Comparison of ENCODE assay signal across 22 cellular contexts in the genomic region with DNA sequence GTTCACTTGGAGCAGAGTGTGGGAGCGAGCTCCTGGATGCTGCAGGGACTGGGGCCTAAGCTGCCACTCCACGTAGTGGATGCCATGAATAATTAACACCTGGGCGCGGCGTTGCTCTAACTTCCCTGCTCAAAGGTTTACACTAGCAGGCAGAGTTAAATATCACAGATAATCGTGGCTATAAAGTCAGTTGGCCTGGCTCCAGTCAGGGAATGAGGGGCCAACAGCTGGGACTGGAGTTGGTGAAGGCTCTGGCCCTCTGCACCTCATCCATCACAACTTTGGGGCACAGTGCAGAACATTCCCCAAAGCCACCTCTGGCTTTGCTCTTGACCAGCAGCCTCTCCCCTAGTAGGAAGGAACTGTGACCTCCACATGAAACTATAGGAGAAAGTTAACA. TPM values are rescaled to one million over a fixed set of nuclear protein-coding genes. Genes with fewer than 3 reads are reported as not detected.
DNase-seq lines count a peak whose midpoint lies in the region; ATAC-seq and TF ChIP-seq lines count a peak whose summit lies in the region.
"Had no signal": no experiment of that assay in that cellular context is flagged by ENCODE, and none has a peak within 500 bp of the region (broad histone marks: within the 10 kb centered on the region; RNA-seq: fewer than 3 reads in every experiment).

No MANE protein-coding gene starts in this region.

- H3K27me3 ChIP-seq in right cardiac atrium (ENCODE audit: control insufficient read depth, insufficient read depth) = no peaks in the 10 kb centered on the region
- peaks cover 0 to 18% of the 10 kb centered on the region in 2 donors for H3K27me3 ChIP-seq in right atrium auricular region
- no peaks in the 10 kb centered on the region for H3K27me3 ChIP-seq in esophagus (ENCODE audit: control insufficient read depth in 1 of 2, insufficient read depth in 2 of 2, low read length in 2 of 2)
- H3K27me3 ChIP-seq in muscle layer of colon (ENCODE audit: control insufficient read depth in 1 of 2, insufficient read depth in 2 of 2, low read length in 2 of 2) = no peaks in the 10 kb centered on the region

- H3K36me3 ChIP-seq in right atrium auricular region = no peaks in the 10 kb centered on the region
- no peaks in the 10 kb centered on the region for H3K36me3 ChIP-seq in esophagus (ENCODE audit: control insufficient read depth in 2 of 2, insufficient read depth in 2 of 2, low read length in 1 of 2)
- peaks cover 10% of the 10 kb centered on the region for H3K36me3 ChIP-seq in muscle layer of colon (ENCODE audit: insufficient read depth, low read length)
- H3K36me3 ChIP-seq: BLaER1 had no signal

- H3K4me1 ChIP-seq in right cardiac atrium (ENCODE audit: control insufficient read depth, insufficient read depth, low read length) = peaks cover 8% of the 10 kb centered on the region
- H3K4me1 ChIP-seq in right atrium auricular region = peaks cover 0 to 8% of the 10 kb centered on the region in 2 donors
- H3K4me1 ChIP-seq in esophagus (ENCODE audit: control insufficient read depth in 2 of 2, insufficient read depth in 2 of 2, low read length in 1 of 2) = peaks cover 3 to 7% of the 10 kb centered on the region in 2 donors
- H3K4me1 ChIP-seq in muscle layer of colon (ENCODE audit: insufficient read depth, low read length) = peaks cover 81% of the 10 kb centered on the region
- H3K4me1 ChIP-seq: BLaER1 had no signal

- H3K9ac ChIP-seq in muscle layer of colon (ENCODE audit: low read length) = no peak overlapping the region
- H3K9ac ChIP-seq: BLaER1 had no signal

- 72% methylated on average over 6 of the region's 6 CpGs for WGBS in right cardiac atrium
- 46 to 50% methylated on average over 6 of the region's 6 CpGs for WGBS in esophagus, 2 donors

- H3K9me3 ChIP-seq in right cardiac atrium (ENCODE audit: control insufficient read depth, low read length) (no peaks in the 10 kb centered on the region), right atrium auricular region (no peaks in the 10 kb centered on the region), esophagus (ENCODE audit: control insufficient read depth in 2 of 2, insufficient read depth in 1 of 2, low read depth in 1 of 2, low read length in 1 of 2) (no peaks in the 10 kb centered on the region), muscle layer of colon (ENCODE audit: low read length) (no peaks in the 10 kb centered on the region)
- H3K9me3 ChIP-seq: BLaER1 had no signal

- intact Hi-C loops in right cardiac atrium (cut with DNase I) = no loop called here

- ATAC-seq in right cardiac atrium = no peak
- no peak for ATAC-seq in esophagus mucosa
- no peak for ATAC-seq in GM18519 (IDR thresholded peaks at IDR 0.05; ENCODE audit: low FRiP score, unreplicated experiment)
- ATAC-seq: stimulated activated naive CD8-positive, alpha-beta T cell treated with anti-CD3 and anti-CD28 coated beads, Interleukin-15, amount 100 ng/mL, for 72 hours had no signal

- DNase-seq in right cardiac atrium (no peak), right atrium auricular region (ENCODE audit: low spot score) (no peak), DMS114 treated with DMSO at 0.1 percent for 48 hours (lab: John Stamatoyannopoulos, UW; ENCODE audit: unreplicated experiment) (no peak), RPMI8226 (no peak)
- DNase-seq: activated CD4-positive, alpha-beta memory T cell treated with anti-CD3 and anti-CD28 coated beads, Interleukin-2, amount 10 ng/mL, durations not matched to agents 7 days and 5 days; activated naive CD4-positive, alpha-beta T cell treated with Interleukin-2 at 50 U/mL for 16 hours; Calu3; foreskin fibroblast; NCI-H1436 treated with DMSO at 0.1 percent for 48 hours; NCI-H510A treated with DMSO at 0.1 percent for 48 hours; occipital lobe; stimulated activated CD4-positive, alpha-beta T cell treated with anti-CD3 and anti-CD28 coated beads, Interleukin-12 subunit alpha, Interleukin-12 subunit beta, amount 100 ng/mL, for 4 hours; stimulated activated naive CD8-positive, alpha-beta T cell treated with anti-CD3 and anti-CD28 coated beads, Interleukin-15, amount 100 ng/mL, for 72 hours; T-helper 9 cell had no signal

- no peak overlapping the region for H3K4me3 ChIP-seq in right cardiac atrium (ENCODE audit: low read length)
- no peak overlapping the region for H3K4me3 ChIP-seq in right atrium auricular region
- H3K4me3 ChIP-seq in esophagus (ENCODE audit: low read depth in 1 of 2, low read length in 2 of 2) = peak overlapping the region in 1 of 2 donors; percentile 1
- peak overlapping the region in 1 of 2 donors; percentile 12 for H3K4me3 ChIP-seq in muscle layer of colon (ENCODE audit: low read depth in 1 of 2, low read length in 2 of 2)
- H3K4me3 ChIP-seq: BLaER1, hepatocyte had no signal

- no peak for TF ChIP-seq CTCF in right atrium auricular region (IDR thresholded peaks at IDR 0.05)

- H3K27ac ChIP-seq in right cardiac atrium (ENCODE audit: low read length) = peak overlapping the region; percentile 34
- H3K27ac ChIP-seq in right atrium auricular region = peak overlapping the region in 1 of 2 donors; percentile 34
- peak overlapping the region; percentile 76 to 86 for H3K27ac ChIP-seq in esophagus (ENCODE audit: low read depth in 2 of 2, low read length in 1 of 2)
- H3K27ac ChIP-seq in muscle layer of colon (ENCODE audit: low read depth, low read length) = peak overlapping the region; percentile 95
- H3K27ac ChIP-seq: BLaER1, hepatocyte had no signal

RNA-seq across cellular contexts. Expression of gene HOXB4, which starts 10.9 kb away (rescaled TPM):
- total RNA-seq in right cardiac atrium (1 to 10 TPM in 1 of 4 donors, under 1 TPM in 3; 0.38 to 1.1 (median 0.52) TPM), right atrium auricular region (1 to 10 TPM in 1 of 2 donors, under 1 TPM in 1; 0.52 to 1.0 TPM), esophagus mucosa (2.4 TPM)
- polyA plus RNA-seq in right cardiac atrium (1.1 TPM), esophagus (1 to 10 TPM; 1.8 to 4.2 TPM)
- total RNA-seq: occipital lobe had no signal

RNA-seq across cellular contexts. Expression of gene HOXB2, which starts 22.3 kb away (rescaled TPM):
- 1 to 10 TPM; 2.4 to 9.9 (median 6.0) TPM for total RNA-seq in right cardiac atrium
- polyA plus RNA-seq in right cardiac atrium = 5.5 TPM
- total RNA-seq in right atrium auricular region = 1 to 10 TPM; 4.8 to 5.5 TPM
- 10 to 100 TPM; 11.3 to 18.9 TPM for polyA plus RNA-seq in esophagus
- 14.1 TPM for total RNA-seq in esophagus mucosa

RNA-seq across cellular contexts. Expression of gene HOXB3, which starts 22.8 kb away (rescaled TPM):
- total RNA-seq in right cardiac atrium (1 to 10 TPM; 1.2 to 2.3 (median 2.2) TPM), right atrium auricular region (1 to 10 TPM in 1 of 2 donors, under 1 TPM in 1; 0.82 to 1.2 TPM), esophagus mucosa (6.0 TPM)
- polyA plus RNA-seq in right cardiac atrium (2.8 TPM), esophagus (10 to 100 TPM in 1 of 2 donors, 1 to 10 TPM in 1; 6.3 to 12.7 TPM)
- total RNA-seq: occipital lobe had no signal

RNA-seq across cellular contexts. Expression of gene HOXB5, which starts 26.4 kb away (rescaled TPM):
- total RNA-seq in right cardiac atrium (under 1 TPM in 3 of 4 donors, not detected in 1; 0.12 to 0.37 (median 0.14) TPM), right atrium auricular region (not detected), esophagus mucosa (0.16 TPM)
- polyA plus RNA-seq in right cardiac atrium (0.14 TPM), esophagus (under 1 TPM; 0.09 to 0.10 TPM)
- total RNA-seq: occipital lobe had no signal

RNA-seq across cellular contexts. Expression of gene HOXB1, which starts 36.4 kb away (rescaled TPM):
- not detected for total RNA-seq in right cardiac atrium
- polyA plus RNA-seq in right cardiac atrium = not detected
- not detected for total RNA-seq in right atrium auricular region
- polyA plus RNA-seq in esophagus = 1 to 10 TPM in 1 of 2 donors, under 1 TPM in 1; 0.29 to 1.0 TPM
- total RNA-seq in esophagus mucosa = 0.24 TPM
- total RNA-seq: activated CD4-positive, alpha-beta memory T cell treated with anti-CD3 and anti-CD28 coated beads, Interleukin-2, amount 10 ng/mL, durations not matched to agents 7 days and 5 days; Calu3; hepatocyte; myocyte; occipital lobe; renal cortical epithelial cell had no signal
- polyA plus RNA-seq: hepatocyte had no signal
